ENCODE assay signal across 28 cellular contexts in the genomic region with DNA sequence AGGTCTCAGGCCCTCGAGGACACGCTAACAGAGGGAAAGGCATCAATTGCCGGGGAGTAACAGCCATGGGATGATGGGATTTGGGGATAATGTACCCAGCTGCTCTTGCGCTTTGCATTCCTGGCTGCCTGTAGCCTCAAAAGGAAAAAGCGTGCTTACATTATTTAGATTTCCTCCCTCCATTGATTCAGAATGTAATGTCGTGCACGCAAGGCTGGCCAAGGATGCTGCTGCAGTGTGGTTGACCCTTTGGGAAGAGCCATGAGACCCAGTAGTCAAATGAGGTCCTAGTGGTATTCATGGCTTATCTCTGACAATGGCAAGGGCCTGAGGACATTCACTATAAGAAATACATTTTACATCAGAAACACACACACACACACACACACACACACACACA.
"Had no signal": no experiment of that assay in that cellular context is flagged by ENCODE, and none has a peak within 500 bp of the region (broad histone marks: within the 10 kb centered on the region; RNA-seq: fewer than 3 reads in every experiment).

No MANE protein-coding gene starts in this region.

- H3K9me2 ChIP-seq: SK-N-SH had no signal

- H3K4me3 ChIP-seq: MG63, SJSA1 had no signal

- FAIRE-seq: TTC549 had no signal

- H3K4me2 ChIP-seq: SK-N-SH had no signal

- H3K36me3 ChIP-seq: brain microvascular endothelial cell, MG63, SJSA1 had no signal

- DNase-seq: activated CD4-positive, alpha-beta T cell treated with anti-CD3 and anti-CD28 coated beads, Interleukin-2, amount 10 ng/mL, durations not matched to agents 24 days and 14 days; activated CD4-positive, alpha-beta T cell treated with anti-CD3 and anti-CD28 coated beads, Interleukin-2, amount 50 U/mL, for 4 hours; activated CD8-positive, alpha-beta T cell treated with anti-CD3 and anti-CD28 coated beads for 36 hours; activated effector memory CD4-positive, alpha-beta T cell treated with anti-CD3 and anti-CD28 coated beads, Interleukin-2, amount 50 U/mL, for 16 hours; activated naive CD4-positive, alpha-beta T cell; activated naive CD4-positive, alpha-beta T cell treated with anti-CD3 and anti-CD28 coated beads, Interleukin-2, amount 50 U/mL, for 16 hours; activated naive CD8-positive, alpha-beta T cell treated with anti-CD3 and anti-CD28 coated beads for 36 hours; activated T-cell treated with anti-CD3 and anti-CD28 coated beads, Interleukin-2, amount 50 U/mL, for 1 hour; activated T-cell treated with anti-CD3 and anti-CD28 coated beads, Interleukin-2, amount 50 U/mL, for 72 hours; amniotic stem cell; aorta; brain microvascular endothelial cell; central memory CD4-positive, alpha-beta T cell; Kasumi-1; MG63; NCI-H1048; NCI-H1436 treated with DMSO at 0.1 percent for 48 hours; NCI-H1694 treated with DMSO at 0.1 percent for 48 hours; NCI-H2029; NCI-H345; NCI-H524 treated with DMSO at 0.1 percent for 48 hours; NCI-H774; SHP77 had no signal

- H3K27ac ChIP-seq: brain microvascular endothelial cell, SJSA1 had no signal

- H3K9me3 ChIP-seq: MG63, SJSA1, SK-N-SH had no signal

- ATAC-seq: activated CD8-positive, alpha-beta T cell treated with anti-CD3 and anti-CD28 coated beads for 36 hours; activated T-cell treated with anti-CD3 and anti-CD28 coated beads, Interleukin-2, amount 50 U/mL, for 72 hours; activated T-helper 17 cell treated with anti-CD3 and anti-CD28 coated beads, Interleukin-2, amount 50 U/mL, for 72 hours; Panc1 had no signal

- H3K9ac ChIP-seq: SK-N-SH had no signal

- H3K27me3 ChIP-seq: brain microvascular endothelial cell, MG63, SJSA1 had no signal
